Comparison of ENCODE assay signal across 8 cellular contexts in genomic region chr9:6415266-6415665, GRCh38. TPM values are rescaled to one million over a fixed set of nuclear protein-coding genes. Genes with fewer than 3 reads are reported as not detected.
DNase-seq lines count a peak whose midpoint lies in the region; ATAC-seq, FAIRE-seq and TF ChIP-seq lines count a peak whose summit lies in the region.

No MANE protein-coding gene starts in this region.

- POLR2A ChIA-PET in HEK293 (lab: Yijun Ruan, JAX) = interaction anchor here (0.8 to 2.3 kb wide), 3 partner anchors 9 to 343 kb away, joined by 3 to 6 read pairs (median 5); no protein-coding TSS in a partner anchor

- no peak for ATAC-seq in HG03460 (IDR thresholded peaks at IDR 0.05; ENCODE audit: unreplicated experiment)

- no peak overlapping the region for H2AFZ ChIP-seq in keratinocyte (ENCODE audit: control insufficient read depth, low read length)

- CTCF ChIA-PET in HEK293 (lab: Yijun Ruan, JAX) = interaction anchor here (0.6 to 1.2 kb wide), 3 partner anchors 9 to 218 kb away, joined by 3 to 4 read pairs (median 3); no protein-coding TSS in a partner anchor

- H3K4me2 ChIP-seq in keratinocyte (ENCODE audit: control insufficient read depth, extremely low read depth, insufficient read depth, low read depth, low read length) = peak overlapping the region; percentile 99

- dilution Hi-C loops in keratinocyte (cut with MboI; ENCODE audit: extremely low pct_ligation_motif_present, low sequenced_read_pairs) = no loop called here

- DNase-seq in BE2C = no peak
- DNase-seq in keratinocyte (ENCODE audit: low read depth, low spot score) = no peak
- DNase-seq in activated CD4-positive, CD25-positive, alpha-beta regulatory T cell treated with anti-CD3 and anti-CD28 coated beads, Interleukin-2, amount 50 U/mL, for 72 hours = no peak
- no peak for DNase-seq in effector CD8-positive, alpha-beta T cell (lab: John Stamatoyannopoulos, UW)
- no peak for DNase-seq in GOT3 (lab: John Stamatoyannopoulos, UW)

- H3K36me3 ChIP-seq in BE2C = peaks cover 5% of the 10 kb centered on the region
- H3K36me3 ChIP-seq in HEK293 (ENCODE audit: control insufficient read depth in 2 of 2, insufficient read depth in 1 of 2, low read length in 2 of 2) = peaks cover 0 to 7% of the 10 kb centered on the region in 2 experiments; a peak in 2 of 3 replicates
- peaks cover 0 to 8% of the 10 kb centered on the region in 2 experiments for H3K36me3 ChIP-seq in keratinocyte (ENCODE audit: control insufficient read depth in 2 of 2, extremely low read depth in 1 of 2, insufficient read depth in 2 of 2, low read length in 2 of 2)

- H3K27me3 ChIP-seq in BE2C = peaks cover 3% of the 10 kb centered on the region; the same call in 1 of the 2 replicates
- H3K27me3 ChIP-seq in keratinocyte (ENCODE audit: control insufficient read depth, extremely low read depth, insufficient read depth, low read length) = no peaks in the 10 kb centered on the region

- peak overlapping the region; percentile 94 for H3K9ac ChIP-seq in keratinocyte (ENCODE audit: control insufficient read depth, extremely low read depth, insufficient read depth, low read length)

- peaks cover 14% of the 10 kb centered on the region for H4K20me1 ChIP-seq in keratinocyte (ENCODE audit: control insufficient read depth, extremely low read depth, insufficient read depth, low read length)

- H3K27ac ChIP-seq in HEK293 (ENCODE audit: extremely low read depth, low read depth, low read length) = no peak overlapping the region
- H3K27ac ChIP-seq in keratinocyte (ENCODE audit: control insufficient read depth, insufficient read depth, low read length) = peak overlapping the region; percentile 85

- peaks cover 11% of the 10 kb centered on the region for H3K4me1 ChIP-seq in BE2C
- H3K4me1 ChIP-seq in HEK293 (ENCODE audit: control insufficient read depth, insufficient read depth, low read length) = peaks cover 3% of the 10 kb centered on the region; the same call in 1 of the 2 replicates
- H3K4me1 ChIP-seq in keratinocyte (ENCODE audit: control insufficient read depth, extremely low read depth, insufficient read depth, low read length) = peaks cover 26% of the 10 kb centered on the region

- H3K9me3 ChIP-seq in BE2C (no peaks in the 10 kb centered on the region), HEK293 (ENCODE audit: control insufficient read depth, insufficient read depth, low read depth, low read length) (no peaks in the 10 kb centered on the region), keratinocyte (ENCODE audit: control insufficient read depth, low read depth, low read length) (no peaks in the 10 kb centered on the region)

- FAIRE-seq in keratinocyte (lab: Jason Lieb, UNC) = peak; percentile 66

- H3K79me2 ChIP-seq in keratinocyte (ENCODE audit: control insufficient read depth, insufficient read depth, low read length) = peaks cover 71% of the 10 kb centered on the region

- peak overlapping the region; percentile 99 for H3K4me3 ChIP-seq in BE2C (ENCODE audit: low read depth, low read length)
- H3K4me3 ChIP-seq in HEK293 (ENCODE audit: low read depth, low read length) = peak overlapping the region; percentile 90
- H3K4me3 ChIP-seq in WI38 (ENCODE audit: low read depth, low read length) = peak overlapping the region; percentile 92
- peak overlapping the region; percentile 85 to 98 (median 89) for H3K4me3 ChIP-seq in keratinocyte (ENCODE audit: control insufficient read depth in 2 of 3, extremely low read depth in 1 of 3, insufficient read depth in 2 of 3, low read depth in 1 of 3, low read length in 3 of 3)

- no peak for TF ChIP-seq CTCF in BE2C (IDR thresholded peaks at IDR 0.05; ENCODE audit: low read depth, low read length)
- no peak for TF ChIP-seq CTCF in HEK293 (tag by site-specific recombination; IDR thresholded peaks at IDR 0.05)
- no peak for TF ChIP-seq CTCF in WI38 (IDR thresholded peaks at IDR 0.05; ENCODE audit: low read depth, low read length)
- no peak for TF ChIP-seq CTCF in keratinocyte (optimal IDR thresholded peaks at IDR 0.05 in 1 of 3, IDR thresholded peaks at IDR 0.05 in 1 of 3, conservative IDR thresholded peaks at IDR 0.05 in 1 of 3; ENCODE audit: extremely low read depth in 1 of 3, insufficient read depth in 2 of 3, low read length in 3 of 3)

- H3K9me1 ChIP-seq in keratinocyte (ENCODE audit: control insufficient read depth, extremely low read depth, insufficient read depth, low read length) = no peaks in the 10 kb centered on the region

TF ChIP-seq in HEK293, 187 proteins besides CTCF, POLR2A, EP300 and RAD21:
- TF ChIP-seq IKZF3 (tag by site-specific recombination; IDR thresholded peaks at IDR 0.05) = 0 out of 2 replicates have a peak, but pooled peaks have one; percentile 30
- 0 out of 2 replicates have a peak, but pooled peaks have one; percentile 24 for TF ChIP-seq OSR2 (tag by site-specific recombination; IDR thresholded peaks at IDR 0.05)
- no peak for TF ChIP-seq KLF9 (tag by site-specific recombination; IDR thresholded peaks at IDR 0.05; ENCODE audit: low read depth)

RNA-seq across cellular contexts. Expression of gene UHRF2, which starts 2.3 kb away (rescaled TPM):
- polyA plus RNA-seq in BE2C (2012; ENCODE audit: insufficient read depth, insufficient read length, low read depth) = 15.4 TPM
- polyA plus RNA-seq in keratinocyte = 36.4 to 77.0 TPM (median 36.6 TPM) in 3 replicates
- polyA plus RNA-seq in keratinocyte (2011; ENCODE audit: low read depth) = 20.2 TPM
- 16.9 and 29.8 TPM in 2 replicates for polyA plus RNA-seq in keratinocyte (2011; cell fraction: cytosol; rRNA removed)
- polyA plus RNA-seq in keratinocyte (2011; cell fraction: nucleus; rRNA removed) = 78.6 and 113 TPM in 2 replicates
- polyA plus RNA-seq in keratinocyte (2012; ENCODE audit: low replicate concordance) = 19.2 and 28.7 TPM in 2 replicates
- polyA minus RNA-seq in keratinocyte = 29.7 to 89.0 TPM (median 46.3 TPM) in 3 replicates
- 22.8 TPM for polyA minus RNA-seq in keratinocyte (2011; cell fraction: cytosol; rRNA and poly(A)+ RNA removed)
- polyA minus RNA-seq in keratinocyte (2011; cell fraction: nucleus; rRNA and poly(A)+ RNA removed) = 56.0 and 111 TPM in 2 replicates
